Comparison of ENCODE assay signal across 8 cellular contexts in the genomic region with DNA sequence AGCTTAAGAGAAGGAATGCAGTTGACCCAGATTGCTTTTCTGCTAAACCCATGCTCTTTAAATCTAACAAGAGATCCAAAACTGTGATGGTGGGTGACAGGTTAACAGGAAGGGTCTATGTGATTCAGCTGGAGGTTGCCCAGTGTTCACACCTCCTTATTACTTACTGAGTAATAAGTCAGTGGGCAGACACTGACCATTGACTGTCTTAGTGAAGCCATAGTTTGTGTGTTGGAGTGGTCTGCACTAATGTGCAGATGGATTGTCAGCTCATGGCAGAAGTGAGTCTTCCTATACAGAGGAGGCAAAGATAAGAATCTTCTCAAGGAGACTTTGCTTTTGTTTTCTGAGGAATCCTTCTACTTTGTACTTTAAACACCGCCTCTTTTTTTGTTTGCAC. TPM values are rescaled to one million over a fixed set of nuclear protein-coding genes. Genes with fewer than 3 reads are reported as not detected.
DNase-seq lines count a peak whose midpoint lies in the region; ATAC-seq, FAIRE-seq and TF ChIP-seq lines count a peak whose summit lies in the region.

No MANE protein-coding gene starts in this region.

- no peaks in the 10 kb centered on the region for H4K20me1 ChIP-seq in PC-3 (ENCODE audit: low read length)

- H3F3A ChIP-seq in PC-3 (ENCODE audit: low read length, unreplicated experiment), result peaks cover 11% of the 10 kb centered on the region

- TF ChIP-seq POLR2A in prostate gland (IDR thresholded peaks at IDR 0.05), result no peak

- H3K9ac ChIP-seq in PC-3 (ENCODE audit: low read length), result peak overlapping the region; percentile 93

- no peak overlapping the region; the same call in 1 of the 2 replicates for H2AFZ ChIP-seq in PC-3 (ENCODE audit: low read length)

- H3K36me3 ChIP-seq in PC-3 (ENCODE audit: low read depth, low read length) (no peaks in the 10 kb centered on the region), prostate gland (no peaks in the 10 kb centered on the region)

- H3K27ac ChIP-seq in PC-3 (ENCODE audit: low read length) (peak overlapping the region; percentile 78), epithelial cell of prostate (peak overlapping the region; percentile 96), prostate gland (peak overlapping the region; percentile 92 to 97)

- peak overlapping the region; percentile 90 for H3K4me2 ChIP-seq in PC-3 (ENCODE audit: low read length)

- H3K9me2 ChIP-seq in PC-3 (replicated peaks; ENCODE audit: low read length), result no peaks in the 10 kb centered on the region

- DNase-seq in EL (peak; percentile 10), PC-3 (peak; percentile 26), epithelial cell of prostate (ENCODE audit: low read depth, low spot score) (no peak), prostate gland (ENCODE audit: low spot score) (no peak), urothelium cell line (ENCODE audit: low spot score) (no peak), HuH-7.5 (ENCODE audit: low spot score) (no peak)

- H3K79me2 ChIP-seq in PC-3 (ENCODE audit: low read length), result peaks cover 53% of the 10 kb centered on the region

- no peaks in the 10 kb centered on the region for H3K27me3 ChIP-seq in PC-3 (ENCODE audit: low read length)
- no peaks in the 10 kb centered on the region for H3K27me3 ChIP-seq in prostate gland (replicated peaks; ENCODE audit: insufficient read depth)

- 45% methylated on average over 1 of the region's 1 CpG for WGBS in prostate gland

- H3K4me3 ChIP-seq in PC-3 (ENCODE audit: low read length) (peak overlapping the region; percentile 83), prostate gland (peak overlapping the region in 1 of 2 donors; percentile 95)

- intact Hi-C loops in PC-3 (cut with micrococcal nuclease), result loop anchor here (5.0 to 10.0 kb wide), 2 partner anchors 198 to 226 kb away; partner anchors contain the start of gene MOB1B
- intact Hi-C loops in prostate gland (cut with DNase I), result no loop called here

- POLR2A ChIA-PET in PC-3 (lab: Charles Lee; ENCODE audit: unreplicated experiment), result no interaction called here

- FAIRE-seq in urothelium cell line (lab: Jason Lieb, UNC), result no peak

- BruUV-seq in PC-3 (replicated peaks; lab: Mats Ljungman, UMichigan), result no TSS peak

- TF ChIP-seq CTCF in PC-3 (conservative IDR thresholded peaks at IDR 0.05; ENCODE audit: low read depth, low read length) (no peak), prostate gland (IDR thresholded peaks at IDR 0.05) (no peak)

- H3K4me1 ChIP-seq in PC-3 (ENCODE audit: insufficient read depth, low read length), result peaks cover 31% of the 10 kb centered on the region
- H3K4me1 ChIP-seq in prostate gland (replicated peaks), result peaks cover 3% of the 10 kb centered on the region

- CTCF ChIA-PET in PC-3 (lab: Charles Lee), result interaction anchor here (0.6 to 1.2 kb wide), 2 partner anchors 29 to 55 kb away, joined by 3 read pairs; no protein-coding TSS in a partner anchor

- H3K9me3 ChIP-seq in PC-3 (ENCODE audit: low read length) (no peaks in the 10 kb centered on the region), prostate gland (no peaks in the 10 kb centered on the region)

- ATAC-seq in PC-3, result no peak
- ATAC-seq in HG02610 (IDR thresholded peaks at IDR 0.05; ENCODE audit: unreplicated experiment), result no peak
- ATAC-seq in HG03520 (IDR thresholded peaks at IDR 0.05; ENCODE audit: unreplicated experiment), result no peak

RNA-seq across cellular contexts. Expression of gene RUFY3, which starts 15.2 kb away (rescaled TPM):
- total RNA-seq in PC-3 (2014; rRNA removed) (22.1 and 25.6 TPM in 2 replicates), prostate gland (100 to 1,000 TPM in 1 of 2 donors, 10 to 100 TPM in 1; 51.7 to 118 TPM)

RNA-seq across cellular contexts. Expression of gene UTP3, which starts 18.2 kb away (rescaled TPM):
- total RNA-seq in PC-3 (2014; rRNA removed) (27.8 and 38.5 TPM in 2 replicates), prostate gland (10 to 100 TPM; 13.4 to 19.7 TPM)

RNA-seq across cellular contexts. Expression of gene JCHAIN, which starts 40.2 kb away (rescaled TPM):
- not detected in 2 replicates for total RNA-seq in PC-3 (2014; rRNA removed)
- total RNA-seq in prostate gland, result 1 to 10 TPM in 1 of 2 donors, under 1 TPM in 1; 0.62 to 2.0 TPM

Comparison
In these comparisons a context has a peak if more than half of its experiments do, and no peak if none do; other contexts are left out.
1. DNase-seq: peak in EL (single experiment) and PC-3 (single experiment); none in epithelial cell of prostate (single experiment), prostate gland (single experiment), urothelium cell line (single experiment) and HuH-7.5 (single experiment).
2. Peak in every context shown above with its lines, with median percentiles within 50 percentile points of each other: H3K27ac ChIP-seq.